In the genomic region with DNA sequence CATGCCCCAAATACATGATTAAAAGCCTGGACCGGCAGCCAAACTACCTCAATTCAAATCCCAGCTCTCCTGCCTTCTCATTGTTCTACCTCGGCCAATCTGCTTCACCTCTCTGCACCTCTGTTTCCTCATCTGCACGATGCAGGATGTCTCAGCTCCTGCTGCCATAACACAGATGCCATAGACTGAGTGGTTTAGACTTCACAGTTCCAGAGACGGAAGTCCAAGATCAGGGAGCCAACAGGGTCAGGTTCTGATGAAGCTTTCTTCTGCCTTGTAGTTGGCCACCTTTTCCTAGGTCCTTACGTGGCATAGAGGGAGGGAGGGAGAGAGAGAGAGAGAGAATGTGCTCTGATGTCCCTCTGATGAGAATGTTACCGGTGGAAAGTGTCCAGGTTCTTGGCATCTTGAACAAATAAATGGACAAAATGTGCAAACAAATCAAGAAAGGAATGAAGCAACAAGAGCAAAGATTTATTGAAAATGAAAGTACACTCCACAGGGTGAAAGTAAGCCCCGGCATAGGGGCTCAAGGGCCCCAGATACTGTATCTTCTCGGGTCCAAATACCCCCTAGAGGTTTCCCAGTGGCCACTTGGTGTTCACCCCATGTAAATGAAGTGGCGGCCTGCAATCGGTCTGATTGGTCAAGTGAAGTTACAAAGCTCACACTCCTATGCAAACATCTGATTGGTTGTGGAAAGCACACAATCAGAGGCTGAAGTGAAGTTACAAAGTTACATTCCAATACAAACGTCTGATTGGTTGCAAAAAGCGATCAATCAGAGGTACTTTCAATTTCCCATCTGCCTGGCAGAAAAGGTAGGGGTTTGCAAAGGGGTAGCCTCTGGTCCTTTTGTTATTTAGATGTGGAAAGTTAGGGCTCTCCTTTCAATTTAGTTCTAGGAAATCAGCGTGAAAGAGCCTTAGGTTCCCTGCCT, we compare ENCODE assay signal across 1 cellular context.
A peak's percentile ranks its signal among the peaks of the same experiment; 100 is the strongest.
TF ChIP-seq lines count a peak whose summit lies in the region.

No MANE protein-coding gene starts in this region.

TF ChIP-seq in HepG2, 621 proteins besides CTCF, POLR2A, EP300 and RAD21 (continued from another document and continues in another):
- no peak for TF ChIP-seq MZF1 (CRISPR knock-in tag; IDR thresholded peaks at IDR 0.05; ENCODE audit: borderline replicate concordance)
- no peak for TF ChIP-seq FOXO1 (CRISPR knock-in tag; IDR thresholded peaks at IDR 0.05)
- no peak for TF ChIP-seq AKAP8 (CRISPR knock-in tag; IDR thresholded peaks at IDR 0.05)
- no peak for TF ChIP-seq ZNF569 (CRISPR knock-in tag; IDR thresholded peaks at IDR 0.05; ENCODE audit: borderline replicate concordance)
- peak; percentile 24; the same call in 1 of the 2 replicates for TF ChIP-seq ZNF572 (CRISPR knock-in tag; IDR thresholded peaks at IDR 0.05)
- no peak; the same call in 1 of the 2 replicates for TF ChIP-seq POGZ (CRISPR knock-in tag; IDR thresholded peaks at IDR 0.05)
- TF ChIP-seq ZNF841 (CRISPR knock-in tag; IDR thresholded peaks at IDR 0.05; ENCODE audit: borderline replicate concordance), result no peak
- peak; percentile 64; the same call in 1 of the 2 replicates for TF ChIP-seq ZNF747 (CRISPR knock-in tag; IDR thresholded peaks at IDR 0.05; ENCODE audit: borderline replicate concordance)
- no peak for TF ChIP-seq CAMTA2 (CRISPR knock-in tag; IDR thresholded peaks at IDR 0.05; ENCODE audit: borderline replicate concordance)
- TF ChIP-seq ZFP90 (CRISPR knock-in tag; IDR thresholded peaks at IDR 0.05; ENCODE audit: borderline replicate concordance), result no peak
- TF ChIP-seq EED (CRISPR knock-in tag; IDR thresholded peaks at IDR 0.05), result no peak
- TF ChIP-seq ZNF234 (CRISPR knock-in tag; conservative IDR thresholded peaks at IDR 0.05), result no peak
- TF ChIP-seq SMAD3 (CRISPR knock-in tag; IDR thresholded peaks at IDR 0.05), result no peak
- TF ChIP-seq ZNF580 (CRISPR knock-in tag; IDR thresholded peaks at IDR 0.05; ENCODE audit: borderline replicate concordance, low read depth), result no peak
- 0 out of 2 replicates have a peak, but pooled peaks have one; percentile 72 for TF ChIP-seq ZNF20 (CRISPR knock-in tag; IDR thresholded peaks at IDR 0.05)
- TF ChIP-seq PAF1 (CRISPR knock-in tag; IDR thresholded peaks at IDR 0.05), result no peak
- TF ChIP-seq ZNF788 (CRISPR knock-in tag; IDR thresholded peaks at IDR 0.05; ENCODE audit: borderline replicate concordance), result peak; percentile 46; the same call in 1 of the 2 replicates
- TF ChIP-seq KDM4B (CRISPR knock-in tag; IDR thresholded peaks at IDR 0.05), result no peak
- TF ChIP-seq, protein P1, sequence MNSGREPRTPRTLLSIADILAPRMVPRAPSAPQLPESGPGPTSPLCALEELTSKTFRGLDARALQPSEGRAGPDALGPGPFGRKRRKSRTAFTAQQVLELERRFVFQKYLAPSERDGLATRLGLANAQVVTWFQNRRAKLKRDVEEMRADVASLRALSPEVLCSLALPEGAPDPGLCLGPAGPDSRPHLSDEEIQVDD (CRISPR knock-in tag; IDR thresholded peaks at IDR 0.05; ENCODE audit: borderline replicate concordance), result no peak
- no peak for TF ChIP-seq TBL1XR1 (IDR thresholded peaks at IDR 0.05; ENCODE audit: borderline replicate concordance, low read length, partially characterized antibody)
- no peak for TF ChIP-seq ZNF709 (CRISPR knock-in tag; IDR thresholded peaks at IDR 0.05)
- no peak for TF ChIP-seq ZNF773 (CRISPR knock-in tag; IDR thresholded peaks at IDR 0.05; ENCODE audit: borderline replicate concordance)
- TF ChIP-seq TBP (CRISPR knock-in tag; IDR thresholded peaks at IDR 0.05), result no peak
- TF ChIP-seq TEAD3 (CRISPR knock-in tag; optimal IDR thresholded peaks at IDR 0.05; ENCODE audit: borderline replicate concordance), result no peak
- no peak for TF ChIP-seq ZNF558 (CRISPR knock-in tag; IDR thresholded peaks at IDR 0.05; ENCODE audit: borderline replicate concordance)
- no peak for TF ChIP-seq KLF11 (CRISPR knock-in tag; IDR thresholded peaks at IDR 0.05)
- TF ChIP-seq MBNL3 (CRISPR knock-in tag; conservative IDR thresholded peaks at IDR 0.05), result no peak
- TF ChIP-seq, protein P2, sequence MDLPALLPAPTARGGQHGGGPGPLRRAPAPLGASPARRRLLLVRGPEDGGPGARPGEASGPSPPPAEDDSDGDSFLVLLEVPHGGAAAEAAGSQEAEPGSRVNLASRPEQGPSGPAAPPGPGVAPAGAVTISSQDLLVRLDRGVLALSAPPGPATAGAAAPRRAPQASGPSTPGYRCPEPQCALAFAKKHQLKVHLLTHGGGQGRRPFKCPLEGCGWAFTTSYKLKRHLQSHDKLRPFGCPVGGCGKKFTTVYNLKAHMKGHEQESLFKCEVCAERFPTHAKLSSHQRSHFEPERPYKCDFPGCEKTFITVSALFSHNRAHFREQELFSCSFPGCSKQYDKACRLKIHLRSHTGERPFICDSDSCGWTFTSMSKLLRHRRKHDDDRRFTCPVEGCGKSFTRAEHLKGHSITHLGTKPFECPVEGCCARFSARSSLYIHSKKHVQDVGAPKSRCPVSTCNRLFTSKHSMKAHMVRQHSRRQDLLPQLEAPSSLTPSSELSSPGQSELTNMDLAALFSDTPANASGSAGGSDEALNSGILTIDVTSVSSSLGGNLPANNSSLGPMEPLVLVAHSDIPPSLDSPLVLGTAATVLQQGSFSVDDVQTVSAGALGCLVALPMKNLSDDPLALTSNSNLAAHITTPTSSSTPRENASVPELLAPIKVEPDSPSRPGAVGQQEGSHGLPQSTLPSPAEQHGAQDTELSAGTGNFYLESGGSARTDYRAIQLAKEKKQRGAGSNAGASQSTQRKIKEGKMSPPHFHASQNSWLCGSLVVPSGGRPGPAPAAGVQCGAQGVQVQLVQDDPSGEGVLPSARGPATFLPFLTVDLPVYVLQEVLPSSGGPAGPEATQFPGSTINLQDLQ (CRISPR knock-in tag; IDR thresholded peaks at IDR 0.05), result no peak
- TF ChIP-seq CHCHD3 (CRISPR knock-in tag; IDR thresholded peaks at IDR 0.05), result no peak
- TF ChIP-seq, protein P3, sequence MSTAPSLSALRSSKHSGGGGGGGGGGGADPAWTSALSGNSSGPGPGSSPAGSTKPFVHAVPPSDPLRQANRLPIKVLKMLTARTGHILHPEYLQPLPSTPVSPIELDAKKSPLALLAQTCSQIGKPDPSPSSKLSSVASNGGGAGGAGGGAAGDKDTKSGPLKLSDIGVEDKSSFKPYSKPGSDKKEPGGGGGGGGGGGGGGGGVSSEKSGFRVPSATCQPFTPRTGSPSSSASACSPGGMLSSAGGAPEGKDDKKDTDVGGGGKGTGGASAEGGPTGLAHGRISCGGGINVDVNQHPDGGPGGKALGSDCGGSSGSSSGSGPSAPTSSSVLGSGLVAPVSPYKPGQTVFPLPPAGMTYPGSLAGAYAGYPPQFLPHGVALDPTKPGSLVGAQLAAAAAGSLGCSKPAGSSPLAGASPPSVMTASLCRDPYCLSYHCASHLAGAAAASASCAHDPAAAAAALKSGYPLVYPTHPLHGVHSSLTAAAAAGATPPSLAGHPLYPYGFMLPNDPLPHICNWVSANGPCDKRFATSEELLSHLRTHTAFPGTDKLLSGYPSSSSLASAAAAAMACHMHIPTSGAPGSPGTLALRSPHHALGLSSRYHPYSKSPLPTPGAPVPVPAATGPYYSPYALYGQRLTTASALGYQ (CRISPR knock-in tag; IDR thresholded peaks at IDR 0.05), result no peak
- no peak for TF ChIP-seq POLR2AphosphoS2 (IDR thresholded peaks at IDR 0.05; ENCODE audit: low read depth, low read length)
- TF ChIP-seq EZH2 (conservative IDR thresholded peaks at IDR 0.05; ENCODE audit: low read depth, low read length), result no peak
- no peak for TF ChIP-seq KDM1A (CRISPR knock-in tag; IDR thresholded peaks at IDR 0.05)
- TF ChIP-seq ATF4 (CRISPR knock-in tag; IDR thresholded peaks at IDR 0.05), result no peak
- no peak for TF ChIP-seq FOXC1 (CRISPR knock-in tag; IDR thresholded peaks at IDR 0.05; ENCODE audit: borderline replicate concordance)
- TF ChIP-seq, protein P4, sequence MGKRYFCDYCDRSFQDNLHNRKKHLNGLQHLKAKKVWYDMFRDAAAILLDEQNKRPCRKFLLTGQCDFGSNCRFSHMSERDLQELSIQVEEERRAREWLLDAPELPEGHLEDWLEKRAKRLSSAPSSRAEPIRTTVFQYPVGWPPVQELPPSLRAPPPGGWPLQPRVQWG (CRISPR knock-in tag; IDR thresholded peaks at IDR 0.05; ENCODE audit: borderline replicate concordance, low read depth), result no peak
- TF ChIP-seq ARNT (IDR thresholded peaks at IDR 0.05), result no peak
- no peak for TF ChIP-seq ZMYM3 (CRISPR knock-in tag; IDR thresholded peaks at IDR 0.05)
- TF ChIP-seq ZNF749 (CRISPR knock-in tag; IDR thresholded peaks at IDR 0.05; ENCODE audit: borderline replicate concordance), result no peak
- no peak; the same call in 1 of the 2 replicates for TF ChIP-seq ZSCAN9 (CRISPR knock-in tag; IDR thresholded peaks at IDR 0.05; ENCODE audit: borderline replicate concordance)
- TF ChIP-seq ZFP62 (CRISPR knock-in tag; IDR thresholded peaks at IDR 0.05), result no peak
- TF ChIP-seq ZNF468 (CRISPR knock-in tag; IDR thresholded peaks at IDR 0.05), result no peak
- TF ChIP-seq KLF6 (CRISPR knock-in tag; IDR thresholded peaks at IDR 0.05), result no peak
- no peak for TF ChIP-seq DNMT1 (CRISPR knock-in tag; IDR thresholded peaks at IDR 0.05)
- TF ChIP-seq, protein P5, sequence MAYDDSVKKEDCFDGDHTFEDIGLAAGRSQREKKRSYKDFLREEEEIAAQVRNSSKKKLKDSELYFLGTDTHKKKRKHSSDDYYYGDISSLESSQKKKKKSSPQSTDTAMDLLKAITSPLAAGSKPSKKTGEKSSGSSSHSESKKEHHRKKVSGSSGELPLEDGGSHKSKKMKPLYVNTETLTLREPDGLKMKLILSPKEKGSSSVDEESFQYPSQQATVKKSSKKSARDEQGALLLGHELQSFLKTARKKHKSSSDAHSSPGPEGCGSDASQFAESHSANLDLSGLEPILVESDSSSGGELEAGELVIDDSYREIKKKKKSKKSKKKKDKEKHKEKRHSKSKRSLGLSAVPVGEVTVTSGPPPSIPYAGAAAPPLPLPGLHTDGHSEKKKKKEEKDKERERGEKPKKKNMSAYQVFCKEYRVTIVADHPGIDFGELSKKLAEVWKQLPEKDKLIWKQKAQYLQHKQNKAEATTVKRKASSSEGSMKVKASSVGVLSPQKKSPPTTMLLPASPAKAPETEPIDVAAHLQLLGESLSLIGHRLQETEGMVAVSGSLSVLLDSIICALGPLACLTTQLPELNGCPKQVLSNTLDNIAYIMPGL (CRISPR knock-in tag; IDR thresholded peaks at IDR 0.05; ENCODE audit: borderline replicate concordance in 1 of 2, low read depth in 1 of 2), result peak; percentile 13 to 14; a peak in 1 of 4 replicates
- peak; percentile 52; the same call in 1 of the 2 replicates for TF ChIP-seq ARID4A (CRISPR knock-in tag; IDR thresholded peaks at IDR 0.05; ENCODE audit: borderline replicate concordance)
- 0 out of 2 replicates have a peak, but pooled peaks have one; percentile 29 for TF ChIP-seq BCL6 (CRISPR knock-in tag; IDR thresholded peaks at IDR 0.05)
- no peak for TF ChIP-seq ZSCAN30 (CRISPR knock-in tag; IDR thresholded peaks at IDR 0.05)
- TF ChIP-seq, protein P6, sequence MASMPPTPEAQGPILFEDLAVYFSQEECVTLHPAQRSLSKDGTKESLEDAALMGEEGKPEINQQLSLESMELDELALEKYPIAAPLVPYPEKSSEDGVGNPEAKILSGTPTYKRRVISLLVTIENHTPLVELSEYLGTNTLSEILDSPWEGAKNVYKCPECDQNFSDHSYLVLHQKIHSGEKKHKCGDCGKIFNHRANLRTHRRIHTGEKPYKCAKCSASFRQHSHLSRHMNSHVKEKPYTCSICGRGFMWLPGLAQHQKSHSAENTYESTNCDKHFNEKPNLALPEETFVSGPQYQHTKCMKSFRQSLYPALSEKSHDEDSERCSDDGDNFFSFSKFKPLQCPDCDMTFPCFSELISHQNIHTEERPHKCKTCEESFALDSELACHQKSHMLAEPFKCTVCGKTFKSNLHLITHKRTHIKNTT (CRISPR knock-in tag; IDR thresholded peaks at IDR 0.05), result no peak
- TF ChIP-seq NFKB2 (CRISPR knock-in tag; IDR thresholded peaks at IDR 0.05; ENCODE audit: borderline replicate concordance), result no peak
- no peak for TF ChIP-seq ZNF431 (CRISPR knock-in tag; IDR thresholded peaks at IDR 0.05; ENCODE audit: borderline replicate concordance, low read depth)
- no peak for TF ChIP-seq ZNF232 (CRISPR knock-in tag; IDR thresholded peaks at IDR 0.05; ENCODE audit: borderline replicate concordance)
- peak in 1 of 2 experiments; percentile 39; a peak in 1 of 4 replicates for TF ChIP-seq NR2F1 (CRISPR knock-in tag; IDR thresholded peaks at IDR 0.05)
